9 cellular contexts compared by ENCODE assay signal in genomic region chr15:51499379-51499976, GRCh38.
A peak's percentile ranks its signal among the peaks of the same experiment; 100 is the strongest.
DNase-seq lines count a peak whose midpoint lies in the region; ATAC-seq, FAIRE-seq and TF ChIP-seq lines count a peak whose summit lies in the region.
"Had no signal": no experiment of that assay in that cellular context is flagged by ENCODE, and none has a peak within 500 bp of the region (broad histone marks: within the 10 kb centered on the region; RNA-seq: fewer than 3 reads in every experiment).

No MANE protein-coding gene starts in this region.

- intact Hi-C loops in posterior vena cava (cut with DNase I), result no loop called here

- no peak for FAIRE-seq in bronchial epithelial cell (lab: Jason Lieb, UNC)

- no peaks in the 10 kb centered on the region for H3K27me3 ChIP-seq in bronchial epithelial cell (ENCODE audit: control insufficient read depth, insufficient read depth, low read length)
- H3K27me3 ChIP-seq: BLaER1 treated with 17β-estradiol and CSF1 and Interleukin-3, amounts not matched to agents 10 nM and 100 nM had no signal

- peak; percentile 78 for TF ChIP-seq CTCF in bronchial epithelial cell (IDR thresholded peaks at IDR 0.05; ENCODE audit: insufficient read depth, low read length, severe bottlenecking)

- no peaks in the 10 kb centered on the region for H3K36me3 ChIP-seq in bronchial epithelial cell (ENCODE audit: control insufficient read depth, insufficient read depth, low read length)

- ATAC-seq in GM18502 (IDR thresholded peaks at IDR 0.05; ENCODE audit: poor library complexity, unreplicated experiment), result no peak

- DNase-seq in NCI-H1092 treated with DMSO at 0.1 percent for 48 hours (lab: John Stamatoyannopoulos, UW) (peak; percentile 3), NCI-H1092 (lab: John Stamatoyannopoulos, UW) (no peak), NCI-H2081 treated with DMSO at 0.1 percent for 48 hours (lab: John Stamatoyannopoulos, UW) (peak; percentile 12), bronchial epithelial cell (ENCODE audit: low read depth) (peak; percentile 67), non-pigmented ciliary epithelial cell (ENCODE audit: low read depth) (peak; percentile 19), posterior vena cava (ENCODE audit: low spot score) (no peak), NCI-H1694 (lab: John Stamatoyannopoulos, UW) (no peak)

- no peak overlapping the region for H3K4me3 ChIP-seq in bronchial epithelial cell (ENCODE audit: low read depth, low read length)
- H3K4me3 ChIP-seq: BLaER1 treated with 17β-estradiol and CSF1 and Interleukin-3, amounts not matched to agents 10 nM and 100 nM had no signal

Comparison
In these comparisons a context has a peak if more than half of its experiments do, and no peak if none do; other contexts are left out.
1. DNase-seq: peak in NCI-H1092 treated with DMSO at 0.1 percent for 48 hours (single experiment), NCI-H2081 treated with DMSO at 0.1 percent for 48 hours (single experiment), bronchial epithelial cell (single experiment) and non-pigmented ciliary epithelial cell (single experiment); none in NCI-H1092 (single experiment), posterior vena cava (single experiment) and NCI-H1694 (single experiment).